ENCODE assay signal across 8 cellular contexts in genomic region chr12:104986022-104986941, GRCh38. TPM values are rescaled to one million over a fixed set of nuclear protein-coding genes. Genes with fewer than 3 reads are reported as not detected.
DNase-seq lines count a peak whose midpoint lies in the region; ATAC-seq and TF ChIP-seq lines count a peak whose summit lies in the region.

Gene NOPCHAP1 (plus strand): TSS chr12:104986316. CDS start chr12:104986353, 37 bp downstream.

- DNase-seq in DMS79 treated with DMSO at 0.1 percent for 48 hours (lab: John Stamatoyannopoulos, UW) (peak; percentile 95), Peyer's patch (peak; percentile 92 to 96 (median 95)), fibroblast of gingiva (ENCODE audit: low read depth) (peak; percentile 70), naive B cell (peak; percentile 82)
- peak; percentile 90 for DNase-seq in activated T-cell treated with anti-CD3 and anti-CD28 coated beads, Interleukin-2, amount 50 U/mL, for 72 hours
- peak; percentile 71 to 93 for DNase-seq in stimulated activated effector memory CD8-positive, alpha-beta T cell treated with anti-CD3 and anti-CD28 coated beads, Interleukin-12 subunit alpha, Interleukin-12 subunit beta, amount 100 ng/mL, for 72 hours (ENCODE audit: low spot score in 2 of 2)

- peak; percentile 97 for ATAC-seq in GM21786 (IDR thresholded peaks at IDR 0.05; ENCODE audit: unreplicated experiment)
- ATAC-seq in activated T-cell treated with anti-CD3 and anti-CD28 coated beads, Interleukin-2, amount 50 U/mL, for 72 hours (replicated peaks in 1 of 2): peak; percentile 98 to 99
- ATAC-seq in naive B cell (ENCODE audit: low read depth in 2 of 2): peak; percentile 97 to 98
- peak; percentile 98 for ATAC-seq in stimulated activated effector memory CD8-positive, alpha-beta T cell treated with anti-CD3 and anti-CD28 coated beads, Interleukin-12 subunit alpha, Interleukin-12 subunit beta, amount 100 ng/mL, for 72 hours

- peaks cover 6% of the 10 kb centered on the region for H3K27me3 Mint-ChIP-seq in activated T-cell treated with anti-CD3 and anti-CD28 coated beads, Interleukin-2, amount 50 U/mL, for 72 hours (ENCODE audit: low read depth)
- no peaks in the 10 kb centered on the region for H3K27me3 Mint-ChIP-seq in naive B cell

- peaks cover 6% of the 10 kb centered on the region for H3K9me3 ChIP-seq in KOPT-K1 (ENCODE audit: insufficient read depth, low read length, poor library complexity, severe bottlenecking)
- H3K9me3 ChIP-seq in Peyer's patch: no peaks in the 10 kb centered on the region

- H3K9me3 Mint-ChIP-seq in activated T-cell treated with anti-CD3 and anti-CD28 coated beads, Interleukin-2, amount 50 U/mL, for 72 hours: no peaks in the 10 kb centered on the region
- no peaks in the 10 kb centered on the region for H3K9me3 Mint-ChIP-seq in naive B cell
- no peaks in the 10 kb centered on the region for H3K9me3 Mint-ChIP-seq in stimulated activated effector memory CD8-positive, alpha-beta T cell treated with anti-CD3 and anti-CD28 coated beads, Interleukin-12 subunit alpha, Interleukin-12 subunit beta, amount 100 ng/mL, for 72 hours

- peak; percentile 36 to 64 for TF ChIP-seq POLR2A in Peyer's patch (IDR thresholded peaks at IDR 0.05)

- no peaks in the 10 kb centered on the region for H3K27me3 ChIP-seq in Peyer's patch

- peak within 1 kb of the TSS; percentile 88 to 91 for H3K4me3 Mint-ChIP-seq in activated T-cell treated with anti-CD3 and anti-CD28 coated beads, Interleukin-2, amount 50 U/mL, for 72 hours
- peak within 1 kb of the TSS; percentile 87 to 95 (median 94) for H3K4me3 Mint-ChIP-seq in naive B cell
- peak within 1 kb of the TSS; percentile 76 for H3K4me3 Mint-ChIP-seq in stimulated activated effector memory CD8-positive, alpha-beta T cell treated with anti-CD3 and anti-CD28 coated beads, Interleukin-12 subunit alpha, Interleukin-12 subunit beta, amount 100 ng/mL, for 72 hours

- H3K4me3 ChIP-seq in Peyer's patch: peak within 1 kb of the TSS; percentile 75 to 89 (median 83)

- no peak for TF ChIP-seq CTCF in Peyer's patch (IDR thresholded peaks at IDR 0.05)

- H3K4me1 Mint-ChIP-seq in activated T-cell treated with anti-CD3 and anti-CD28 coated beads, Interleukin-2, amount 50 U/mL, for 72 hours (ENCODE audit: low read depth): peaks cover 29% of the 10 kb centered on the region
- H3K4me1 Mint-ChIP-seq in naive B cell: peaks cover 28 to 30% (median 29%) of the 10 kb centered on the region in 3 donors
- H3K4me1 Mint-ChIP-seq in stimulated activated effector memory CD8-positive, alpha-beta T cell treated with anti-CD3 and anti-CD28 coated beads, Interleukin-12 subunit alpha, Interleukin-12 subunit beta, amount 100 ng/mL, for 72 hours: peaks cover 39% of the 10 kb centered on the region

- H3K36me3 ChIP-seq in KOPT-K1 (ENCODE audit: insufficient read depth, low read length): peaks cover 36% of the 10 kb centered on the region
- no peaks in the 10 kb centered on the region for H3K36me3 ChIP-seq in Peyer's patch

- peaks cover 2 to 10% of the 10 kb centered on the region in 2 donors for H3K36me3 Mint-ChIP-seq in activated T-cell treated with anti-CD3 and anti-CD28 coated beads, Interleukin-2, amount 50 U/mL, for 72 hours (ENCODE audit: insufficient read depth in 2 of 2)
- H3K36me3 Mint-ChIP-seq in naive B cell: peaks cover 11 to 14% of the 10 kb centered on the region in 2 donors
- peaks cover 33% of the 10 kb centered on the region for H3K36me3 Mint-ChIP-seq in stimulated activated effector memory CD8-positive, alpha-beta T cell treated with anti-CD3 and anti-CD28 coated beads, Interleukin-12 subunit alpha, Interleukin-12 subunit beta, amount 100 ng/mL, for 72 hours

- H3K27ac ChIP-seq in KOPT-K1 (ENCODE audit: low read depth, low read length, poor library complexity, severe bottlenecking) (peak within 1 kb of the TSS; percentile 58), Peyer's patch (peak within 1 kb of the TSS; percentile 55 to 83 (median 62))

- H3K27ac Mint-ChIP-seq in activated T-cell treated with anti-CD3 and anti-CD28 coated beads, Interleukin-2, amount 50 U/mL, for 72 hours: peak within 1 kb of the TSS; percentile 57
- peak within 1 kb of the TSS; percentile 72 to 96 (median 86) for H3K27ac Mint-ChIP-seq in naive B cell
- peak within 1 kb of the TSS; percentile 24 for H3K27ac Mint-ChIP-seq in stimulated activated effector memory CD8-positive, alpha-beta T cell treated with anti-CD3 and anti-CD28 coated beads, Interleukin-12 subunit alpha, Interleukin-12 subunit beta, amount 100 ng/mL, for 72 hours

- peaks cover 0 to 9% (median 1%) of the 10 kb centered on the region in 4 donors for H3K4me1 ChIP-seq in Peyer's patch

RNA-seq across cellular contexts. Expression of gene NOPCHAP1, which starts in this region (rescaled TPM):
- 1 to 10 TPM; 1.2 to 7.1 (median 5.1) TPM for total RNA-seq in Peyer's patch
- total RNA-seq in activated T-cell treated with anti-CD3 and anti-CD28 coated beads, Interleukin-2, amount 50 U/mL, for 72 hours: 10 to 100 TPM; 25.8 to 30.0 TPM
- 10 to 100 TPM; 15.5 to 21.9 (median 17.5) TPM for polyA plus RNA-seq in naive B cell (ENCODE audit: low read depth in 6 of 6)

Comparison
In these comparisons a context has a peak if more than half of its experiments do, and no peak if none do; other contexts are left out.
1. Peak in every context shown above with its lines: DNase-seq, ATAC-seq, H3K4me3 ChIP-seq and H3K27ac ChIP-seq.
2. H3K27ac Mint-ChIP-seq: peak in every context shown above with its lines; median percentile 86 in naive B cell; 57 in activated T-cell treated with anti-CD3 and anti-CD28 coated beads, Interleukin-2, amount 50 U/mL, for 72 hours; 24 in stimulated activated effector memory CD8-positive, alpha-beta T cell treated with anti-CD3 and anti-CD28 coated beads, Interleukin-12 subunit alpha, Interleukin-12 subunit beta, amount 100 ng/mL, for 72 hours.